ENCODE assay signal across 10 cellular contexts in genomic region chr6:41488392-41489129, GRCh38.
A peak's percentile ranks its signal among the peaks of the same experiment; 100 is the strongest.
DNase-seq lines count a peak whose midpoint lies in the region; ATAC-seq and TF ChIP-seq lines count a peak whose summit lies in the region.
"Had no signal": no experiment of that assay in that cellular context is flagged by ENCODE, and none has a peak within 500 bp of the region (broad histone marks: within the 10 kb centered on the region; RNA-seq: fewer than 3 reads in every experiment).

No MANE protein-coding gene starts in this region.

- peak; percentile 58 to 84 for ATAC-seq in stimulated activated naive B cell treated with anti-CD40 and anti-IgM and Interleukin-4, amounts not matched to agents 10 μg/mL and 1 μg/mL and 100 μg/mL, for 72 hours (replicated peaks)
- ATAC-seq in GM19395 (IDR thresholded peaks at IDR 0.05; ENCODE audit: unreplicated experiment) = no peak
- ATAC-seq: A549 had no signal

- peaks cover 26 to 28% of the 10 kb centered on the region in 2 donors for H3K4me1 Mint-ChIP-seq in stimulated activated naive B cell treated with anti-CD40 and anti-IgM and Interleukin-4, amounts not matched to agents 10 μg/mL and 1 μg/mL and 100 μg/mL, for 72 hours

- no peak overlapping the region for H3K27ac ChIP-seq in coronary artery
- H3K27ac ChIP-seq: psoas muscle had no signal

- peak; percentile 30 for DNase-seq in NCI-H1436 (lab: John Stamatoyannopoulos, UW)
- DNase-seq in NCI-H1436 treated with DMSO at 0.1 percent for 48 hours (lab: John Stamatoyannopoulos, UW) = no peak
- DNase-seq in NCI-H82 treated with DMSO at 0.1 percent for 48 hours (lab: John Stamatoyannopoulos, UW; ENCODE audit: unreplicated experiment) = peak; percentile 96
- DNase-seq in glomerular visceral epithelial cell (ENCODE audit: extremely low spot score) = peak; percentile 80
- no peak for DNase-seq in stimulated activated naive B cell treated with anti-CD40 and anti-IgM and Interleukin-4, amounts not matched to agents 10 μg/mL and 1 μg/mL and 100 μg/mL, for 72 hours
- no peak for DNase-seq in activated T-cell treated with anti-CD3 and anti-CD28 coated beads, Interleukin-2, amount 50 U/mL, for 48 hours
- DNase-seq in coronary artery (ENCODE audit: low spot score) = no peak

- H3K27me3 Mint-ChIP-seq in stimulated activated naive B cell treated with anti-CD40 and anti-IgM and Interleukin-4, amounts not matched to agents 10 μg/mL and 1 μg/mL and 100 μg/mL, for 72 hours = peaks cover 23 to 48% of the 10 kb centered on the region in 2 donors

- peak overlapping the region in 1 of 2 donors; percentile 51 for H3K4me3 Mint-ChIP-seq in stimulated activated naive B cell treated with anti-CD40 and anti-IgM and Interleukin-4, amounts not matched to agents 10 μg/mL and 1 μg/mL and 100 μg/mL, for 72 hours

- H3K27ac Mint-ChIP-seq in stimulated activated naive B cell treated with anti-CD40 and anti-IgM and Interleukin-4, amounts not matched to agents 10 μg/mL and 1 μg/mL and 100 μg/mL, for 72 hours = peak overlapping the region; percentile 11

- H3K4me3 ChIP-seq in coronary artery = no peak overlapping the region
- H3K4me3 ChIP-seq: A549, psoas muscle had no signal

- no peaks in the 10 kb centered on the region for H3K9me3 Mint-ChIP-seq in stimulated activated naive B cell treated with anti-CD40 and anti-IgM and Interleukin-4, amounts not matched to agents 10 μg/mL and 1 μg/mL and 100 μg/mL, for 72 hours

- no peak for TF ChIP-seq CTCF in coronary artery (IDR thresholded peaks at IDR 0.05)

- no peaks in the 10 kb centered on the region for H3K36me3 Mint-ChIP-seq in stimulated activated naive B cell treated with anti-CD40 and anti-IgM and Interleukin-4, amounts not matched to agents 10 μg/mL and 1 μg/mL and 100 μg/mL, for 72 hours

Comparison
In these comparisons a context has a peak if more than half of its experiments do, and no peak if none do; other contexts are left out.
1. DNase-seq: peak in NCI-H1436 (single experiment), NCI-H82 treated with DMSO at 0.1 percent for 48 hours (single experiment) and glomerular visceral epithelial cell (single experiment); none in NCI-H1436 treated with DMSO at 0.1 percent for 48 hours (single experiment), stimulated activated naive B cell treated with anti-CD40 and anti-IgM and Interleukin-4, amounts not matched to agents 10 μg/mL and 1 μg/mL and 100 μg/mL, for 72 hours (single experiment), activated T-cell treated with anti-CD3 and anti-CD28 coated beads, Interleukin-2, amount 50 U/mL, for 48 hours (0 of 2) and coronary artery (single experiment).